In genomic region chr6:73519943-73520687, GRCh38 we compare ENCODE assay signal across 8 cellular contexts. TPM values are rescaled to one million over a fixed set of nuclear protein-coding genes. Genes with fewer than 3 reads are reported as not detected.
DNase-seq lines count a peak whose midpoint lies in the region; ATAC-seq and TF ChIP-seq lines count a peak whose summit lies in the region.

No MANE protein-coding gene starts in this region.

- H3K4me1 Mint-ChIP-seq in nephron progenitor cell = peaks cover 41% of the 10 kb centered on the region

- H3K27ac Mint-ChIP-seq in nephron progenitor cell = peak overlapping the region; percentile 100

- H3K4me3 ChIP-seq in fibroblast of the aortic adventitia (ENCODE audit: low read depth, low read length) = peak overlapping the region; percentile 97

- no peak for TF ChIP-seq CTCF in fibroblast of the aortic adventitia (IDR thresholded peaks at IDR 0.05; ENCODE audit: insufficient read depth, low read length)
- no peak for TF ChIP-seq CTCF in nephron progenitor cell (IDR thresholded peaks at IDR 0.05)

- peaks cover 53% of the 10 kb centered on the region for H3K36me3 Mint-ChIP-seq in nephron progenitor cell (ENCODE audit: low read depth)

- DNase-seq in COR-L47 (lab: John Stamatoyannopoulos, UW) = peak; percentile 60
- DNase-seq in RPMI8226 = peak; percentile 86
- DNase-seq in activated effector memory CD4-positive, alpha-beta T cell treated with Interleukin-2 at 50 U/mL for 16 hours = peak; percentile 66
- peak; percentile 84 for DNase-seq in fibroblast of the aortic adventitia (ENCODE audit: low read depth)
- peak; percentile 64 for DNase-seq in nephron progenitor cell
- peak; percentile 52 to 89 (median 74) for DNase-seq in stimulated activated naive CD4-positive, alpha-beta T cell (lab: John Stamatoyannopoulos, UW)

- H3K4me3 Mint-ChIP-seq in nephron progenitor cell = peak overlapping the region; percentile 99

- ATAC-seq in HG02852 (IDR thresholded peaks at IDR 0.05; ENCODE audit: unreplicated experiment) (peak; percentile 17), HG03571 (IDR thresholded peaks at IDR 0.05; ENCODE audit: unreplicated experiment) (no peak)

- H3K9me3 Mint-ChIP-seq in nephron progenitor cell = peaks cover 3% of the 10 kb centered on the region

- H3K27me3 Mint-ChIP-seq in nephron progenitor cell (ENCODE audit: low read depth, poor library complexity) = no peaks in the 10 kb centered on the region

RNA-seq across cellular contexts. Expression of gene EEF1A1, which starts 0.7 kb away (rescaled TPM):
- 16,505 and 21,603 TPM in 2 replicates for total RNA-seq in fibroblast of the aortic adventitia (ENCODE audit: low replicate concordance)

RNA-seq across cellular contexts. Expression of gene MTO1, which starts 58.6 kb away (rescaled TPM):
- 33.5 and 36.9 TPM in 2 replicates for total RNA-seq in fibroblast of the aortic adventitia (ENCODE audit: low replicate concordance)
